ENCODE assay signal across 1 cellular context in genomic region chr1:54149734-54150133, GRCh38.
TF ChIP-seq lines count a peak whose summit lies in the region.

No MANE protein-coding gene starts in this region.

TF ChIP-seq in HepG2, 621 proteins besides CTCF, POLR2A, EP300 and RAD21:
- TF ChIP-seq ZNF629 (CRISPR knock-in tag; conservative IDR thresholded peaks at IDR 0.05) = peak; percentile 82
- 0 out of 2 replicates have a peak, but pooled peaks have one; percentile 31 for TF ChIP-seq ZMYM3 (CRISPR knock-in tag; IDR thresholded peaks at IDR 0.05)
- TF ChIP-seq MIXL1 (CRISPR knock-in tag; IDR thresholded peaks at IDR 0.05) = no peak
TF ChIP-seq in HepG2: peak in this region for 2.
